In the genomic region with DNA sequence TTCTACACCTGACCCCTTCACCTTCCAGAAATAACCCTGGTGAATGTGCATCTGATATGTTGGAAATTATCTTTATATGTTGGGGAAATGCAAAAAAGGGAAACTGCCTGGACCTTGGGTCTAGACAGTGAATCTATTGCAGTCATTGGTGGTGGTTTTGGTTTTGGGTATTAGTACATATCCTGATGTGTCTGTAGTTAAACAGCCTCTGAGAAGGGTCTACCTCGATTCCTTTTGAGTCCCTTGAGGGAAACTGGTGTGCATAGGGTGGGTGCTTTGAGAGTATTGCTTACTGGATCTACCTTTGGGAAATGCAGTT, we compare ENCODE assay signal across 10 cellular contexts.
DNase-seq lines count a peak whose midpoint lies in the region; ATAC-seq and TF ChIP-seq lines count a peak whose summit lies in the region.
"Had no signal": no experiment of that assay in that cellular context is flagged by ENCODE, and none has a peak within 500 bp of the region (broad histone marks: within the 10 kb centered on the region; RNA-seq: fewer than 3 reads in every experiment).

No MANE protein-coding gene starts in this region.

- H3K4me3 ChIP-seq in stomach (no peak overlapping the region), lower leg skin (ENCODE audit: low read depth, poor library complexity, severe bottlenecking) (no peak overlapping the region)
- H3K4me3 ChIP-seq: thyroid gland had no signal

- DNase-seq in activated naive CD4-positive, alpha-beta T cell treated with anti-CD3 and anti-CD28 coated beads, Interleukin-2, amount 50 U/mL, for 72 hours (ENCODE audit: low spot score in 2 of 2) = no peak
- no peak for DNase-seq in activated naive CD4-positive, alpha-beta T cell (lab: John Stamatoyannopoulos, UW)
- DNase-seq in RWPE1 (ENCODE audit: low spot score) (no peak), stomach (no peak), lower leg skin (ENCODE audit: low spot score in 2 of 2) (no peak), midbrain (lab: John Stamatoyannopoulos, UW) (no peak)
- DNase-seq: DMS79 had no signal

- no peaks in the 10 kb centered on the region for H3K27me3 ChIP-seq in stomach
- H3K27me3 ChIP-seq: thyroid gland had no signal

- H3K27ac Mint-ChIP-seq in activated naive CD4-positive, alpha-beta T cell treated with anti-CD3 and anti-CD28 coated beads, Interleukin-2, amount 50 U/mL, for 72 hours = no peak overlapping the region

- no peaks in the 10 kb centered on the region for H3K36me3 Mint-ChIP-seq in activated naive CD4-positive, alpha-beta T cell treated with anti-CD3 and anti-CD28 coated beads, Interleukin-2, amount 50 U/mL, for 72 hours

- TF ChIP-seq EP300 in stomach (IDR thresholded peaks at IDR 0.05) = no peak

- TF ChIP-seq POLR2A in stomach (IDR thresholded peaks at IDR 0.05) (no peak), lower leg skin (IDR thresholded peaks at IDR 0.05) (no peak)

- no peaks in the 10 kb centered on the region for H3K9me3 Mint-ChIP-seq in activated naive CD4-positive, alpha-beta T cell treated with anti-CD3 and anti-CD28 coated beads, Interleukin-2, amount 50 U/mL, for 72 hours

- TF ChIP-seq CTCF in RWPE1 (conservative IDR thresholded peaks at IDR 0.05; ENCODE audit: low read depth) (peak; percentile 21), stomach (IDR thresholded peaks at IDR 0.05) (peak in 1 of 7 experiments; percentile 26), lower leg skin (IDR thresholded peaks at IDR 0.05) (no peak)

- H3K4me1 ChIP-seq in stomach = peaks cover 16 to 23% (median 23%) of the 10 kb centered on the region in 4 donors

- CTCF ChIA-PET in RWPE1 (lab: Yijun Ruan, JAX) = interaction anchor here (1.0 to 4.1 kb wide), 5 partner anchors 10 to 173 kb away, joined by 5 to 39 read pairs (median 6); no protein-coding TSS in a partner anchor

- intact Hi-C loops in stomach (cut with DNase I; ENCODE audit: low total_unique reads) (loop anchor here (2.0 to 10.0 kb wide), 2 partner anchors 165 to 285 kb away; no protein-coding TSS in a partner anchor), lower leg skin (cut with DNase I; ENCODE audit: low total_unique reads) (loop anchor here (2.0 kb wide), 1 partner anchor 165 kb away; no protein-coding TSS in a partner anchor)

- POLR2A ChIA-PET in RWPE1 (lab: Yijun Ruan, JAX; ENCODE audit: low non-redundant PET) = no interaction called here

- H3K27ac ChIP-seq in RWPE1 (no peak overlapping the region), stomach (peak overlapping the region in 4 of 5 donors; percentile 46 to 74 (median 57))
- H3K27ac ChIP-seq: thyroid gland had no signal

- H3K36me3 ChIP-seq in stomach = no peaks in the 10 kb centered on the region
- H3K36me3 ChIP-seq: thyroid gland had no signal

- 0 to 14% (median 5%) methylated on average over 1 of the region's 1 CpG for WGBS in stomach, 5 donors
- WGBS in lower leg skin, 2 donors = 0 to 18% methylated on average over 1 of the region's 1 CpG

- peak; percentile 59 to 66 for ATAC-seq in activated naive CD4-positive, alpha-beta T cell treated with anti-CD3 and anti-CD28 coated beads, Interleukin-2, amount 50 U/mL, for 72 hours
- ATAC-seq in HG02870 (IDR thresholded peaks at IDR 0.05; ENCODE audit: unreplicated experiment) (peak; percentile 31), GM18520 (IDR thresholded peaks at IDR 0.05; ENCODE audit: unreplicated experiment) (no peak)

- no peaks in the 10 kb centered on the region for H3K9me3 ChIP-seq in stomach
- H3K9me3 ChIP-seq: thyroid gland had no signal
